ENCODE assay signal across 19 cellular contexts in the genomic region with DNA sequence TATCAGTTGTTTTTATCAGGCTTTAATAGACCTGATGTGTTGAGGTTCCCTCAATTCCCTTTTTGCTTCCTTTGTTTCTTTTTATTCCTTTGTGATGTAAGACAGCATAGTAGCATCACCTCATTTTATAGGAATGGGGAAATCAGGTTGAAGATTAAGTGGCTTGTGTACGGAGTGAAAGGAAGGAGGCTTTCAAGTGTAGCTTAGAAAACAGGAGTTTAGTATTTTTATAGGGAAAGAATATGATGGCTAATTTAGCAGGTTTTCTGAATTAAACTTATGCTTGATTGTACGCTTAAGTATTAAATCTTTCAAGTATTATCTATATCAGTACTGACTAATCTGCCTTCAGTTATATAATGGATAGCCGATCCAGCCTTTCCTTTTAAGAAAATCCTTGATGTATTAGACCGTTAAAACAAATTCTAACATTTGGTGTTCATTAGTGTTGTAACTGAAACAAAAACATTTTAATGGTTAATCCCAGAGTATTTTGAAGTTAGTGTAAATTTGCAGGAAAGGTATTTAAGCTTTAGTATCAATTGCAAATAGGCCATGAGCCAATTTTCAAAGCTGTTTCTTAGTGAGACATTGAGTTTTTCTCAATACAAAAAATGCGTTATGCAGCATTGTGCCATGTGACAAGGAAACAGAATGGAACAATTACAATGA. TPM values are rescaled to one million over a fixed set of nuclear protein-coding genes. Genes with fewer than 3 reads are reported as not detected.
DNase-seq lines count a peak whose midpoint lies in the region; ATAC-seq and TF ChIP-seq lines count a peak whose summit lies in the region.
"Had no signal": no experiment of that assay in that cellular context is flagged by ENCODE, and none has a peak within 500 bp of the region (broad histone marks: within the 10 kb centered on the region; RNA-seq: fewer than 3 reads in every experiment).

No MANE protein-coding gene starts in this region.

- no peak overlapping the region for H3T11ph ChIP-seq in H9 (ENCODE audit: low read length)

- H3K14ac ChIP-seq in H9 (ENCODE audit: insufficient read depth, low read length) (no peak overlapping the region), trophoblast cell (ENCODE audit: low read length) (no peak overlapping the region)

- H3K36me3 ChIP-seq in body of pancreas (replicated peaks in 1 of 2; ENCODE audit: insufficient read depth in 1 of 2, low read depth in 2 of 2), result no peaks in the 10 kb centered on the region
- no peaks in the 10 kb centered on the region for H3K36me3 ChIP-seq in trophoblast cell (ENCODE audit: control insufficient read depth in 1 of 2, insufficient read depth in 2 of 2, low read length in 2 of 2)
- H3K36me3 ChIP-seq: colonic mucosa, prostate gland, thoracic aorta had no signal

- H3K4ac ChIP-seq in H9 (ENCODE audit: low read depth, low read length), result no peak overlapping the region
- no peak overlapping the region for H3K4ac ChIP-seq in trophoblast cell (ENCODE audit: low read depth, low read length)

- H2BK5ac ChIP-seq in H9 (ENCODE audit: insufficient read length, low read length), result no peak overlapping the region
- H2BK5ac ChIP-seq in trophoblast cell (ENCODE audit: low read depth, low read length, poor library complexity), result no peak overlapping the region

- H2AFZ ChIP-seq in H9 (ENCODE audit: low read length), result no peak overlapping the region
- H2AFZ ChIP-seq in trophoblast cell (ENCODE audit: insufficient read depth, low read length, poor library complexity), result no peak overlapping the region

- H4K12ac ChIP-seq in trophoblast cell (ENCODE audit: low read depth, low read length), result no peak overlapping the region

- H3K79me1 ChIP-seq in H9 (ENCODE audit: insufficient read depth, low read depth, low read length, poor library complexity, severe bottlenecking) (no peaks in the 10 kb centered on the region), trophoblast cell (ENCODE audit: low read length) (no peaks in the 10 kb centered on the region)

- H2BK15ac ChIP-seq in H9 (ENCODE audit: low read depth, low read length), result no peak overlapping the region

- H4K20me1 ChIP-seq in H9 (ENCODE audit: control insufficient read depth, insufficient read depth, insufficient read length), result no peaks in the 10 kb centered on the region

- H3K27ac ChIP-seq in H9 (ENCODE audit: insufficient read length, low read depth, low read length), result no peak overlapping the region
- peak overlapping the region; percentile 62 to 83 (median 75) for H3K27ac ChIP-seq in body of pancreas
- H3K27ac ChIP-seq in trophoblast cell (ENCODE audit: low read depth, low read length), result no peak overlapping the region
- H3K27ac ChIP-seq: colonic mucosa, prostate gland, thoracic aorta had no signal

- H3K27ac Mint-ChIP-seq in H9, result peak overlapping the region; percentile 52 to 96 (median 86); a peak in 6 of 7 replicates
- H3K27ac Mint-ChIP-seq: activated naive CD8-positive, alpha-beta T cell treated with anti-CD3 and anti-CD28 coated beads, Interleukin-2, amount 50 U/mL, for 24 hours; CD14-positive monocyte had no signal

- no peak overlapping the region for H4K91ac ChIP-seq in H9 (ENCODE audit: insufficient read length, low read depth, low read length)
- H4K91ac ChIP-seq in trophoblast cell (ENCODE audit: low read depth, low read length), result no peak overlapping the region

- H3K27me3 ChIP-seq in H9 (ENCODE audit: insufficient read depth, low read length) (no peaks in the 10 kb centered on the region), body of pancreas (no peaks in the 10 kb centered on the region), trophoblast cell (ENCODE audit: insufficient read depth, low read length) (no peaks in the 10 kb centered on the region)
- H3K27me3 ChIP-seq: colonic mucosa had no signal

- H3K23ac ChIP-seq in H9 (ENCODE audit: insufficient read length, low read depth, low read length) (no peak overlapping the region), trophoblast cell (ENCODE audit: low read length) (no peak overlapping the region)

- H3K4me3 ChIP-seq in body of pancreas (no peak overlapping the region), retinal pigment epithelial cell (ENCODE audit: low read length) (no peak overlapping the region), trophoblast cell (ENCODE audit: low read depth, low read length) (no peak overlapping the region)
- H3K4me3 ChIP-seq: colonic mucosa, prostate gland, thoracic aorta had no signal

- H3K9me3 ChIP-seq in H9 (ENCODE audit: control insufficient read depth, low read depth, low read length), result no peaks in the 10 kb centered on the region
- no peaks in the 10 kb centered on the region for H3K9me3 ChIP-seq in body of pancreas
- no peaks in the 10 kb centered on the region for H3K9me3 ChIP-seq in trophoblast cell (ENCODE audit: insufficient read depth, low read depth, low read length)
- H3K9me3 ChIP-seq: colonic mucosa, prostate gland, thoracic aorta had no signal

- TF ChIP-seq POLR2A in body of pancreas (IDR thresholded peaks at IDR 0.05), result peak in 1 of 3 donors; percentile 32

- no peak overlapping the region for H3K56ac ChIP-seq in H9 (ENCODE audit: insufficient read length, low read depth, low read length)

- H3K23me2 ChIP-seq in H9 (ENCODE audit: insufficient read length, low read depth, low read length, poor library complexity, severe bottlenecking), result no peaks in the 10 kb centered on the region

- intact Hi-C loops in body of pancreas (cut with DNase I), result no loop called here

- H2BK12ac ChIP-seq in H9 (ENCODE audit: insufficient read length, low read depth, low read length) (no peak overlapping the region), trophoblast cell (ENCODE audit: low read length) (no peak overlapping the region)

- WGBS in H9 (ENCODE audit: extremely low coverage, insufficient read length, low lambda C conversion rate), result no CpG with 5 or more reads among the region's 5 CpGs
- 15 to 19% methylated on average over 5 of the region's 5 CpGs for WGBS in body of pancreas, 2 donors
- WGBS in trophoblast cell (ENCODE audit: extremely low coverage, insufficient coverage, insufficient read length), result no CpG with 5 or more reads among the region's 5 CpGs

- TF ChIP-seq CTCF in H9 (conservative IDR thresholded peaks at IDR 0.05), result no peak
- TF ChIP-seq CTCF in body of pancreas (IDR thresholded peaks at IDR 0.05), result no peak
- no peak for TF ChIP-seq CTCF in retinal pigment epithelial cell (conservative IDR thresholded peaks at IDR 0.05; ENCODE audit: low read depth, low read length)

- no peak overlapping the region for H3K9ac ChIP-seq in H9 (ENCODE audit: extremely low read depth, insufficient read length, low read length)
- no peak overlapping the region for H3K9ac ChIP-seq in trophoblast cell (ENCODE audit: low read length)

- H2BK120ac ChIP-seq in H9 (ENCODE audit: low read depth, low read length, poor library complexity, severe bottlenecking) (no peak overlapping the region), trophoblast cell (ENCODE audit: insufficient read depth, low read length, poor library complexity) (no peak overlapping the region)

- no peaks in the 10 kb centered on the region for H3K27me3 Mint-ChIP-seq in H9 (ENCODE audit: low read depth)
- H3K27me3 Mint-ChIP-seq: activated naive CD8-positive, alpha-beta T cell treated with anti-CD3 and anti-CD28 coated beads, Interleukin-2, amount 50 U/mL, for 24 hours had no signal

- no peaks in the 10 kb centered on the region for H3K4me1 ChIP-seq in H9 (ENCODE audit: insufficient read depth, low read length)
- peaks cover 24% of the 10 kb centered on the region for H3K4me1 ChIP-seq in body of pancreas
- no peaks in the 10 kb centered on the region for H3K4me1 ChIP-seq in trophoblast cell (ENCODE audit: control insufficient read depth in 1 of 2, insufficient read depth in 2 of 2, low read length in 2 of 2)
- H3K4me1 ChIP-seq: colonic mucosa, prostate gland had no signal

- DNase-seq in H9 (no peak), body of pancreas (no peak), iPS DF 19.7 (ENCODE audit: low read depth, low spot score) (peak; percentile 23), retinal pigment epithelial cell (ENCODE audit: low read depth) (peak; percentile 13), DMS153 (lab: John Stamatoyannopoulos, UW) (no peak), NCI-H226 (no peak), trophoblast cell (no peak), GM19238 (ENCODE audit: insufficient read length, low spot score) (no peak)
- DNase-seq: activated CD4-positive, alpha-beta T cell treated with anti-CD3 and anti-CD28 coated beads for 48 hours; activated naive CD8-positive, alpha-beta T cell treated with anti-CD3 and anti-CD28 coated beads, Interleukin-2, amount 50 U/mL, for 24 hours; activated T-cell treated with anti-CD3 and anti-CD28 coated beads, Interleukin-2, amount 50 U/mL, for 1 hour; colonic mucosa; NCI-H1092; T-helper 2 cell had no signal

- H2BK20ac ChIP-seq in H9 (ENCODE audit: low read depth, low read length, poor library complexity, severe bottlenecking), result no peak overlapping the region

- H3K9me3 Mint-ChIP-seq in H9, result peaks cover 3% of the 10 kb centered on the region in 2 experiments; a peak in 4 of 5 replicates
- H3K9me3 Mint-ChIP-seq: activated naive CD8-positive, alpha-beta T cell treated with anti-CD3 and anti-CD28 coated beads, Interleukin-2, amount 50 U/mL, for 24 hours; CD14-positive monocyte had no signal

- no peak overlapping the region for H4K5ac ChIP-seq in H9 (ENCODE audit: insufficient read length, low read depth, low read length)

- H4K8ac ChIP-seq in H9 (replicated peaks; ENCODE audit: insufficient read length, low read depth, low read length) (no peak overlapping the region), trophoblast cell (ENCODE audit: low read depth, low read length) (no peak overlapping the region)

- H3K4me3 Mint-ChIP-seq in H9, result 0 out of 5 replicates have a peak overlapping the region, but pooled peaks of 1 of the 2 experiments have one; percentile 34
- H3K4me3 Mint-ChIP-seq: activated naive CD8-positive, alpha-beta T cell treated with anti-CD3 and anti-CD28 coated beads, Interleukin-2, amount 50 U/mL, for 24 hours; CD14-positive monocyte had no signal

- peaks cover 3 to 17% (median 6%) of the 10 kb centered on the region in 3 experiments for H3K36me3 Mint-ChIP-seq in H9 (ENCODE audit: insufficient read depth in 1 of 3, low read depth in 3 of 3)
- H3K36me3 Mint-ChIP-seq: CD14-positive monocyte had no signal

- no peak overlapping the region for H2AK5ac ChIP-seq in H9 (ENCODE audit: insufficient read length, low read length)
- no peak overlapping the region for H2AK5ac ChIP-seq in trophoblast cell (ENCODE audit: low read length)

- H3K4me2 ChIP-seq in H9 (ENCODE audit: insufficient read depth, insufficient read length, low read length) (no peak overlapping the region), trophoblast cell (ENCODE audit: low read length) (no peak overlapping the region)

- H3K4me1 Mint-ChIP-seq in H9, result peaks cover 17 to 34% of the 10 kb centered on the region in 2 experiments
- H3K4me1 Mint-ChIP-seq: activated naive CD8-positive, alpha-beta T cell treated with anti-CD3 and anti-CD28 coated beads, Interleukin-2, amount 50 U/mL, for 24 hours; CD14-positive monocyte had no signal

- H3K18ac ChIP-seq in H9 (ENCODE audit: insufficient read length, low read depth, low read length) (no peak overlapping the region), trophoblast cell (ENCODE audit: low read length) (no peak overlapping the region)

- H3K79me2 ChIP-seq in H9 (ENCODE audit: insufficient read depth, low read length), result no peaks in the 10 kb centered on the region
- no peaks in the 10 kb centered on the region for H3K79me2 ChIP-seq in trophoblast cell (ENCODE audit: control insufficient read depth, insufficient read depth, low read length, poor library complexity)

- peak; percentile 94 for ATAC-seq in body of pancreas
- ATAC-seq: activated naive CD8-positive, alpha-beta T cell treated with anti-CD3 and anti-CD28 coated beads, Interleukin-2, amount 50 U/mL, for 24 hours; esophagus mucosa; Right ventricle myocardium inferior had no signal

RNA-seq across cellular contexts. Expression of a gene that starts 29.4 kb away (rescaled TPM):
- total RNA-seq in H9 (2021) (2.5 and 2.6 TPM in 2 replicates), body of pancreas (1 to 10 TPM; 4.0 to 6.2 TPM)
- 3.8 and 4.1 TPM in 2 replicates for polyA plus RNA-seq in trophoblast cell (2013)

Comparison
In these comparisons a context has a peak if more than half of its experiments do, and no peak if none do; other contexts are left out.
1. DNase-seq: peak in iPS DF 19.7 (single experiment) and retinal pigment epithelial cell (single experiment); none in H9 (single experiment), body of pancreas (0 of 4), DMS153 (single experiment), NCI-H226 (single experiment), trophoblast cell (0 of 2) and GM19238 (single experiment).
2. H3K27ac ChIP-seq: peak in body of pancreas (4 of 4); none in H9 (single experiment) and trophoblast cell (single experiment).